1 cellular context compared by ENCODE assay signal in the genomic region with DNA sequence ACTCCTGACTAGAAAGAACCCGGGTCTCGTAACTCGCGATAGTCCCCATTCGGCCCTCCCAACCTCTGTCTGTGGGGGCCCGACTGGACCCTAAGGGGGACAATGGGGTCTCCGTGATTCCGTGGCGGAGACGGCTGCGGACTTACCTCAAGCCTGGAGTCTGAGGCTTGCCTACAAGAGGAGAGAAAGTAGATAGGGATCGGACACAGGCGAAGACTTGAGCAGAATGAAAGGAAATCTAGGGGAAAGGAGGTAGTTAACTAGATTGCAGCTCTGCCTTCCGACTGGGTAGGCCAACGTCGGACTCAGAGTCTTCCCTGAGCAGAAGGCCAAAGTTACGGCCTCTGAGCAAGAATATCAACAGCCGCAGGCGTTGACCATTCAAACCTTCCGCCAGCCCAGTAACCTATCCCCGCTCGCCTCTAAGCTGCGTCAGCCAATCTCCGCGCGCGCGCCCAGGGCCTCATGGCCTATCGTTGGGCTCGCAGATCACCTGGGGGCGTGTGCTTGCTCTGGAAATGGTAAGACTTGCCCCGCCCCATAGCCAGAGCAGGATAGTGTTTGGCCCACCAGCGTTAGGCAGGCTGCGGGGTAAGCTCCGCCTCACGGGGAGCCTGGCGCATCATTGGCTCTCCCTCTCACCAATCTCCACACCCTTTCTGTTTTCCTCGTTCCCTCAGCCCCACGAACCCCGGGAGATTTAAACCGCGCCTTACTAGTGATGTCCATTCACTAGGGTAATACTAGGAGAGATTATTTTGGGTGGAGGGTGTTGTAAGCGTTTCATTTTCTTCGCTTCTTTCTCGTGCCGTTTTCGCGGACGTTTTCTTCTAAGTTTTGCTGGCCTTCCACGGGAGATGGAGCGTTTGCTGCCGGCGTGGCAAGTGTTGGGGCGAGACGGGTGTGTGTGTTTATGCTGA.
TF ChIP-seq lines count a peak whose summit lies in the region.

A gene (minus strand): TSS at position 356 of the 920 bp plus-strand sequence. CDS start 624 bp downstream, outside the sequence.

TF ChIP-seq in HepG2, 621 proteins besides CTCF, POLR2A, EP300 and RAD21 (continued from another document and continues in another):
- TF ChIP-seq, protein P1, sequence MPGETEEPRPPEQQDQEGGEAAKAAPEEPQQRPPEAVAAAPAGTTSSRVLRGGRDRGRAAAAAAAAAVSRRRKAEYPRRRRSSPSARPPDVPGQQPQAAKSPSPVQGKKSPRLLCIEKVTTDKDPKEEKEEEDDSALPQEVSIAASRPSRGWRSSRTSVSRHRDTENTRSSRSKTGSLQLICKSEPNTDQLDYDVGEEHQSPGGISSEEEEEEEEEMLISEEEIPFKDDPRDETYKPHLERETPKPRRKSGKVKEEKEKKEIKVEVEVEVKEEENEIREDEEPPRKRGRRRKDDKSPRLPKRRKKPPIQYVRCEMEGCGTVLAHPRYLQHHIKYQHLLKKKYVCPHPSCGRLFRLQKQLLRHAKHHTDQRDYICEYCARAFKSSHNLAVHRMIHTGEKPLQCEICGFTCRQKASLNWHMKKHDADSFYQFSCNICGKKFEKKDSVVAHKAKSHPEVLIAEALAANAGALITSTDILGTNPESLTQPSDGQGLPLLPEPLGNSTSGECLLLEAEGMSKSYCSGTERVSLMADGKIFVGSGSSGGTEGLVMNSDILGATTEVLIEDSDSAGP (CRISPR knock-in tag; IDR thresholded peaks at IDR 0.05; ENCODE audit: borderline replicate concordance) = peak; percentile 67; the same call in 1 of the 2 replicates
- TF ChIP-seq, protein P2, sequence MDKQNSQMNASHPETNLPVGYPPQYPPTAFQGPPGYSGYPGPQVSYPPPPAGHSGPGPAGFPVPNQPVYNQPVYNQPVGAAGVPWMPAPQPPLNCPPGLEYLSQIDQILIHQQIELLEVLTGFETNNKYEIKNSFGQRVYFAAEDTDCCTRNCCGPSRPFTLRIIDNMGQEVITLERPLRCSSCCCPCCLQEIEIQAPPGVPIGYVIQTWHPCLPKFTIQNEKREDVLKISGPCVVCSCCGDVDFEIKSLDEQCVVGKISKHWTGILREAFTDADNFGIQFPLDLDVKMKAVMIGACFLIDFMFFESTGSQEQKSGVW (CRISPR knock-in tag; IDR thresholded peaks at IDR 0.05; ENCODE audit: borderline replicate concordance) = no peak
- TF ChIP-seq, protein P3, sequence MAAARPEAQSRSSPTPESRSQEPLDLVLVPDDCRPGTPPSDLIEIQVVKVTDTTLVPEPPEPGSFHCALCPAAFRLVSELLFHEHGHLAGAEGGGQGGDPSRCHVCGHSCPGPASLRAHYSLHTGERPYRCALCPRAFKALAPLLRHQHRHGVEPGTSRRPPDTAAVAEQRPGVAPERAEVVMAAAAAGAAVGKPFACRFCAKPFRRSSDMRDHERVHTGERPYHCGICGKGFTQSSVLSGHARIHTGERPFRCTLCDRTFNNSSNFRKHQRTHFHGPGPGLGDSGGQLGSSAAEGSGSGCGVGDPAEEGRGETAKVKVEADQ (CRISPR knock-in tag; IDR thresholded peaks at IDR 0.05; ENCODE audit: borderline replicate concordance) = peak; percentile 56; the same call in 1 of the 2 replicates
- TF ChIP-seq PITX1 (CRISPR knock-in tag; IDR thresholded peaks at IDR 0.05) (no peak), NFYB (CRISPR knock-in tag; IDR thresholded peaks at IDR 0.05) (peak; percentile 93), HOXA3 (CRISPR knock-in tag; IDR thresholded peaks at IDR 0.05) (peak; percentile 70), KLF12 (CRISPR knock-in tag; IDR thresholded peaks at IDR 0.05; ENCODE audit: borderline replicate concordance) (0 out of 2 replicates have a peak, but pooled peaks have one; percentile 80), KMT2A (CRISPR knock-in tag; IDR thresholded peaks at IDR 0.05) (peak; percentile 63), HNRNPLL (IDR thresholded peaks at IDR 0.05; ENCODE audit: low read depth, low read length, poor library complexity, severe bottlenecking) (peak; percentile 95), ZNF816 (CRISPR knock-in tag; IDR thresholded peaks at IDR 0.05; ENCODE audit: borderline replicate concordance) (no peak), ZNF782 (CRISPR knock-in tag; IDR thresholded peaks at IDR 0.05; ENCODE audit: borderline replicate concordance) (no peak), KDM2A (CRISPR knock-in tag; IDR thresholded peaks at IDR 0.05; ENCODE audit: borderline replicate concordance, low read depth) (0 out of 2 replicates have a peak, but pooled peaks have one; percentile 28), CREB1 (IDR thresholded peaks at IDR 0.05) (peak; percentile 58), CREB1 (CRISPR knock-in tag; IDR thresholded peaks at IDR 0.05) (peak; percentile 81), ZNF552 (CRISPR knock-in tag; IDR thresholded peaks at IDR 0.05; ENCODE audit: borderline replicate concordance) (no peak), AKAP8 (CRISPR knock-in tag; IDR thresholded peaks at IDR 0.05) (0 out of 2 replicates have a peak, but pooled peaks have one; percentile 23), SNAI1 (CRISPR knock-in tag; IDR thresholded peaks at IDR 0.05; ENCODE audit: borderline replicate concordance) (0 out of 2 replicates have a peak, but pooled peaks have one; percentile 42), ZNF264 (CRISPR knock-in tag; IDR thresholded peaks at IDR 0.05) (peak; percentile 59; the same call in 1 of the 2 replicates), ZNF543 (CRISPR knock-in tag; IDR thresholded peaks at IDR 0.05) (no peak; the same call in 1 of the 2 replicates), ZNF773 (CRISPR knock-in tag; IDR thresholded peaks at IDR 0.05; ENCODE audit: borderline replicate concordance) (0 out of 2 replicates have a peak, but pooled peaks have one; percentile 36), ZNF777 (CRISPR knock-in tag; IDR thresholded peaks at IDR 0.05) (peak; percentile 60), ZNF530 (CRISPR knock-in tag; IDR thresholded peaks at IDR 0.05; ENCODE audit: low read depth) (no peak), FOXJ3 (CRISPR knock-in tag; IDR thresholded peaks at IDR 0.05; ENCODE audit: borderline replicate concordance) (peak; percentile 84), ZNF282 (IDR thresholded peaks at IDR 0.05; ENCODE audit: partially characterized antibody) (no peak)
- TF ChIP-seq, protein P4, sequence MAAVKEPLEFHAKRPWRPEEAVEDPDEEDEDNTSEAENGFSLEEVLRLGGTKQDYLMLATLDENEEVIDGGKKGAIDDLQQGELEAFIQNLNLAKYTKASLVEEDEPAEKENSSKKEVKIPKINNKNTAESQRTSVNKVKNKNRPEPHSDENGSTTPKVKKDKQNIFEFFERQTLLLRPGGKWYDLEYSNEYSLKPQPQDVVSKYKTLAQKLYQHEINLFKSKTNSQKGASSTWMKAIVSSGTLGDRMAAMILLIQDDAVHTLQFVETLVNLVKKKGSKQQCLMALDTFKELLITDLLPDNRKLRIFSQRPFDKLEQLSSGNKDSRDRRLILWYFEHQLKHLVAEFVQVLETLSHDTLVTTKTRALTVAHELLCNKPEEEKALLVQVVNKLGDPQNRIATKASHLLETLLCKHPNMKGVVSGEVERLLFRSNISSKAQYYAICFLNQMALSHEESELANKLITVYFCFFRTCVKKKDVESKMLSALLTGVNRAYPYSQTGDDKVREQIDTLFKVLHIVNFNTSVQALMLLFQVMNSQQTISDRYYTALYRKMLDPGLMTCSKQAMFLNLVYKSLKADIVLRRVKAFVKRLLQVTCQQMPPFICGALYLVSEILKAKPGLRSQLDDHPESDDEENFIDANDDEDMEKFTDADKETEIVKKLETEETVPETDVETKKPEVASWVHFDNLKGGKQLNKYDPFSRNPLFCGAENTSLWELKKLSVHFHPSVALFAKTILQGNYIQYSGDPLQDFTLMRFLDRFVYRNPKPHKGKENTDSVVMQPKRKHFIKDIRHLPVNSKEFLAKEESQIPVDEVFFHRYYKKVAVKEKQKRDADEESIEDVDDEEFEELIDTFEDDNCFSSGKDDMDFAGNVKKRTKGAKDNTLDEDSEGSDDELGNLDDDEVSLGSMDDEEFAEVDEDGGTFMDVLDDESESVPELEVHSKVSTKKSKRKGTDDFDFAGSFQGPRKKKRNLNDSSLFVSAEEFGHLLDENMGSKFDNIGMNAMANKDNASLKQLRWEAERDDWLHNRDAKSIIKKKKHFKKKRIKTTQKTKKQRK (IDR thresholded peaks at IDR 0.05; ENCODE audit: low read length) = no peak
- TF ChIP-seq, protein P5, sequence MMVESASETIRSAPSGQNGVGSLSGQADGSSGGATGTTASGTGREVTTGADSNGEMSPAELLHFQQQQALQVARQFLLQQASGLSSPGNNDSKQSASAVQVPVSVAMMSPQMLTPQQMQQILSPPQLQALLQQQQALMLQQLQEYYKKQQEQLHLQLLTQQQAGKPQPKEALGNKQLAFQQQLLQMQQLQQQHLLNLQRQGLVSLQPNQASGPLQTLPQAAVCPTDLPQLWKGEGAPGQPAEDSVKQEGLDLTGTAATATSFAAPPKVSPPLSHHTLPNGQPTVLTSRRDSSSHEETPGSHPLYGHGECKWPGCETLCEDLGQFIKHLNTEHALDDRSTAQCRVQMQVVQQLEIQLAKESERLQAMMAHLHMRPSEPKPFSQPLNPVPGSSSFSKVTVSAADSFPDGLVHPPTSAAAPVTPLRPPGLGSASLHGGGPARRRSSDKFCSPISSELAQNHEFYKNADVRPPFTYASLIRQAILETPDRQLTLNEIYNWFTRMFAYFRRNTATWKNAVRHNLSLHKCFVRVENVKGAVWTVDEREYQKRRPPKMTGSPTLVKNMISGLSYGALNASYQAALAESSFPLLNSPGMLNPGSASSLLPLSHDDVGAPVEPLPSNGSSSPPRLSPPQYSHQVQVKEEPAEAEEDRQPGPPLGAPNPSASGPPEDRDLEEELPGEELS (CRISPR knock-in tag; IDR thresholded peaks at IDR 0.05) = peak; percentile 50; the same call in 1 of the 2 replicates
- TF ChIP-seq, protein P6, sequence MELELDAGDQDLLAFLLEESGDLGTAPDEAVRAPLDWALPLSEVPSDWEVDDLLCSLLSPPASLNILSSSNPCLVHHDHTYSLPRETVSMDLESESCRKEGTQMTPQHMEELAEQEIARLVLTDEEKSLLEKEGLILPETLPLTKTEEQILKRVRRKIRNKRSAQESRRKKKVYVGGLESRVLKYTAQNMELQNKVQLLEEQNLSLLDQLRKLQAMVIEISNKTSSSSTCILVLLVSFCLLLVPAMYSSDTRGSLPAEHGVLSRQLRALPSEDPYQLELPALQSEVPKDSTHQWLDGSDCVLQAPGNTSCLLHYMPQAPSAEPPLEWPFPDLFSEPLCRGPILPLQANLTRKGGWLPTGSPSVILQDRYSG (CRISPR knock-in tag; IDR thresholded peaks at IDR 0.05) = 0 out of 2 replicates have a peak, but pooled peaks have one; percentile 63
- TF ChIP-seq, protein P7, sequence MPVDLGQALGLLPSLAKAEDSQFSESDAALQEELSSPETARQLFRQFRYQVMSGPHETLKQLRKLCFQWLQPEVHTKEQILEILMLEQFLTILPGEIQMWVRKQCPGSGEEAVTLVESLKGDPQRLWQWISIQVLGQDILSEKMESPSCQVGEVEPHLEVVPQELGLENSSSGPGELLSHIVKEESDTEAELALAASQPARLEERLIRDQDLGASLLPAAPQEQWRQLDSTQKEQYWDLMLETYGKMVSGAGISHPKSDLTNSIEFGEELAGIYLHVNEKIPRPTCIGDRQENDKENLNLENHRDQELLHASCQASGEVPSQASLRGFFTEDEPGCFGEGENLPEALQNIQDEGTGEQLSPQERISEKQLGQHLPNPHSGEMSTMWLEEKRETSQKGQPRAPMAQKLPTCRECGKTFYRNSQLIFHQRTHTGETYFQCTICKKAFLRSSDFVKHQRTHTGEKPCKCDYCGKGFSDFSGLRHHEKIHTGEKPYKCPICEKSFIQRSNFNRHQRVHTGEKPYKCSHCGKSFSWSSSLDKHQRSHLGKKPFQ (CRISPR knock-in tag; IDR thresholded peaks at IDR 0.05; ENCODE audit: insufficient replicate concordance) = no peak
- TF ChIP-seq, protein P8, sequence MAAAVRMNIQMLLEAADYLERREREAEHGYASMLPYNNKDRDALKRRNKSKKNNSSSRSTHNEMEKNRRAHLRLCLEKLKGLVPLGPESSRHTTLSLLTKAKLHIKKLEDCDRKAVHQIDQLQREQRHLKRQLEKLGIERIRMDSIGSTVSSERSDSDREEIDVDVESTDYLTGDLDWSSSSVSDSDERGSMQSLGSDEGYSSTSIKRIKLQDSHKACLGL (CRISPR knock-in tag; IDR thresholded peaks at IDR 0.05) = peak; percentile 72; the same call in 1 of the 2 replicates
- TF ChIP-seq, protein P9, sequence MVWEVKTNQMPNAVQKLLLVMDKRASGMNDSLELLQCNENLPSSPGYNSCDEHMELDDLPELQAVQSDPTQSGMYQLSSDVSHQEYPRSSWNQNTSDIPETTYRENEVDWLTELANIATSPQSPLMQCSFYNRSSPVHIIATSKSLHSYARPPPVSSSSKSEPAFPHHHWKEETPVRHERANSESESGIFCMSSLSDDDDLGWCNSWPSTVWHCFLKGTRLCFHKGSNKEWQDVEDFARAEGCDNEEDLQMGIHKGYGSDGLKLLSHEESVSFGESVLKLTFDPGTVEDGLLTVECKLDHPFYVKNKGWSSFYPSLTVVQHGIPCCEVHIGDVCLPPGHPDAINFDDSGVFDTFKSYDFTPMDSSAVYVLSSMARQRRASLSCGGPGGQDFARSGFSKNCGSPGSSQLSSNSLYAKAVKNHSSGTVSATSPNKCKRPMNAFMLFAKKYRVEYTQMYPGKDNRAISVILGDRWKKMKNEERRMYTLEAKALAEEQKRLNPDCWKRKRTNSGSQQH (CRISPR knock-in tag; IDR thresholded peaks at IDR 0.05; ENCODE audit: low read depth) = peak; percentile 97
- TF ChIP-seq, protein P10, sequence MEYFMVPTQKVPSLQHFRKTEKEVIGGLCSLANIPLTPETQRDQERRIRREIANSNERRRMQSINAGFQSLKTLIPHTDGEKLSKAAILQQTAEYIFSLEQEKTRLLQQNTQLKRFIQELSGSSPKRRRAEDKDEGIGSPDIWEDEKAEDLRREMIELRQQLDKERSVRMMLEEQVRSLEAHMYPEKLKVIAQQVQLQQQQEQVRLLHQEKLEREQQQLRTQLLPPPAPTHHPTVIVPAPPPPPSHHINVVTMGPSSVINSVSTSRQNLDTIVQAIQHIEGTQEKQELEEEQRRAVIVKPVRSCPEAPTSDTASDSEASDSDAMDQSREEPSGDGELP (IDR thresholded peaks at IDR 0.05; ENCODE audit: borderline replicate concordance, low read depth) = peak; percentile 78; the same call in 1 of the 2 replicates
- TF ChIP-seq, protein P11, sequence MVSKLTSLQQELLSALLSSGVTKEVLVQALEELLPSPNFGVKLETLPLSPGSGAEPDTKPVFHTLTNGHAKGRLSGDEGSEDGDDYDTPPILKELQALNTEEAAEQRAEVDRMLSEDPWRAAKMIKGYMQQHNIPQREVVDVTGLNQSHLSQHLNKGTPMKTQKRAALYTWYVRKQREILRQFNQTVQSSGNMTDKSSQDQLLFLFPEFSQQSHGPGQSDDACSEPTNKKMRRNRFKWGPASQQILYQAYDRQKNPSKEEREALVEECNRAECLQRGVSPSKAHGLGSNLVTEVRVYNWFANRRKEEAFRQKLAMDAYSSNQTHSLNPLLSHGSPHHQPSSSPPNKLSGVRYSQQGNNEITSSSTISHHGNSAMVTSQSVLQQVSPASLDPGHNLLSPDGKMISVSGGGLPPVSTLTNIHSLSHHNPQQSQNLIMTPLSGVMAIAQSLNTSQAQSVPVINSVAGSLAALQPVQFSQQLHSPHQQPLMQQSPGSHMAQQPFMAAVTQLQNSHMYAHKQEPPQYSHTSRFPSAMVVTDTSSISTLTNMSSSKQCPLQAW (CRISPR knock-in tag; IDR thresholded peaks at IDR 0.05) = 0 out of 2 replicates have a peak, but pooled peaks have one; percentile 31
- TF ChIP-seq, protein P12, sequence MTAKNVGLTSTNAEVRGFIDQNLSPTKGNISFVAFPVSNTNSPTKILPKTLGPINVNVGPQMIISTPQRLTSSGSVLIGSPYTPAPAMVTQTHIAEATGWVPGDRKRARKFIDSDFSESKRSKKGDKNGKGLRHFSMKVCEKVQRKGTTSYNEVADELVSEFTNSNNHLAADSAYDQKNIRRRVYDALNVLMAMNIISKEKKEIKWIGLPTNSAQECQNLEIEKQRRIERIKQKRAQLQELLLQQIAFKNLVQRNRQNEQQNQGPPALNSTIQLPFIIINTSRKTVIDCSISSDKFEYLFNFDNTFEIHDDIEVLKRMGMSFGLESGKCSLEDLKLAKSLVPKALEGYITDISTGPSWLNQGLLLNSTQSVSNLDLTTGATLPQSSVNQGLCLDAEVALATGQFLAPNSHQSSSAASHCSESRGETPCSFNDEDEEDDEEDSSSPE (CRISPR knock-in tag; IDR thresholded peaks at IDR 0.05) = peak; percentile 99
